In genomic region chr6:157242791-157243190, GRCh38 we compare ENCODE assay signal across 13 cellular contexts.
"Had no signal": no experiment of that assay in that cellular context is flagged by ENCODE, and none has a peak within 500 bp of the region (broad histone marks: within the 10 kb centered on the region; RNA-seq: fewer than 3 reads in every experiment).

No MANE protein-coding gene starts in this region.

- ATAC-seq: activated CD8-positive, alpha-beta T cell treated with anti-CD3 and anti-CD28 coated beads, Interleukin-2, amount 10 ng/mL, durations not matched to agents 7 days and 5 days; stimulated activated naive CD8-positive, alpha-beta T cell treated with anti-CD3 and anti-CD28 coated beads, Interleukin-15, amount 100 ng/mL, for 72 hours had no signal

- H3K36me3 ChIP-seq: sigmoid colon, uterus had no signal

- H3K27me3 ChIP-seq: sigmoid colon, uterus had no signal

- H3K9me3 ChIP-seq: mucosa of descending colon, sigmoid colon, uterus had no signal

- H3K4me3 ChIP-seq: mucosa of descending colon, sigmoid colon, uterus had no signal

- DNase-seq: activated CD4-positive, alpha-beta T cell treated with anti-CD3 and anti-CD28 coated beads for 4 hours; activated CD8-positive, alpha-beta memory T cell treated with anti-CD3 and anti-CD28 coated beads, Interleukin-2, amount 50 U/mL, for 48 hours; activated CD8-positive, alpha-beta T cell treated with anti-CD3 and anti-CD28 coated beads, Interleukin-2, amount 10 ng/mL, durations not matched to agents 7 days and 5 days; activated naive CD4-positive, alpha-beta T cell treated with Interleukin-2 at 50 U/mL for 16 hours; dermis blood vessel endothelial cell; erythroblast; head of caudate nucleus; occipital lobe; sigmoid colon; stimulated activated CD4-positive, alpha-beta T cell treated with anti-CD3 and anti-CD28 coated beads, Interleukin-4, amount 100 ng/mL, for 24 hours; stimulated activated naive CD8-positive, alpha-beta T cell treated with anti-CD3 and anti-CD28 coated beads, Interleukin-15, amount 100 ng/mL, for 72 hours; uterus had no signal
